22 cellular contexts compared by ENCODE assay signal in the genomic region with DNA sequence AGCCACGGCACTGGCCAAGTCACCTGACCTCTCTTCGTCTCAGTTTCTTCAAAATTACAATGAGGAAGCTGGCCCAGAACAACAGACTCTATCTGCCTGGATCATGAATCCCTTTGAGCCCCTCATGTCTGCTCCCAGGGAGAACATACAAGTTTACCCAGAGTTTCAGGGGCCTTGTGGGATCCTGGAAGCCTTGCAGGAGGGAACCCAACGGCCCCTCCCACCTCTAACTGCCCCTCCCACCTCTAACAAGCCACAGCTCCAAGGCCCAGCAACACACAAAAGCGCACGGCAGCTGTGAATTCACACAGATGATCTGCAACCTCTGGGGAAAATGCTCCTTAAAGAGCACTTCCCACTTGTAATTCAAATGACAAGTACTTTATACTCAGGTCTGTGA.
"Had no signal": no experiment of that assay in that cellular context is flagged by ENCODE, and none has a peak within 500 bp of the region (broad histone marks: within the 10 kb centered on the region; RNA-seq: fewer than 3 reads in every experiment).

No MANE protein-coding gene starts in this region.

- H3K27me3 Mint-ChIP-seq: activated naive CD8-positive, alpha-beta T cell treated with anti-CD3 and anti-CD28 coated beads for 36 hours had no signal

- H3K27ac Mint-ChIP-seq: activated CD8-positive, alpha-beta T cell treated with anti-CD3 and anti-CD28 coated beads, Interleukin-2, amount 10 ng/mL, durations not matched to agents 7 days and 5 days; activated naive CD4-positive, alpha-beta T cell treated with anti-CD3 and anti-CD28 coated beads for 36 hours; activated naive CD8-positive, alpha-beta T cell treated with anti-CD3 and anti-CD28 coated beads for 36 hours; T-helper 1 cell treated with Interleukin-12 subunit alpha and Interleukin-12 subunit beta and Interleukin-4 antibody, amounts not matched to agents 30 μg/mL and 1 μg/mL, for 36 hours; WTC11 had no signal

- H3K4me1 Mint-ChIP-seq: activated naive CD8-positive, alpha-beta T cell treated with anti-CD3 and anti-CD28 coated beads for 36 hours; WTC11 had no signal

- DNase-seq: activated CD4-positive, alpha-beta T cell treated with anti-CD3 and anti-CD28 coated beads for 48 hours; activated CD4-positive, alpha-beta T cell treated with anti-CD3 and anti-CD28 coated beads, Interleukin-2, amount 50 U/mL, for 4 hours; activated CD4-positive, CD25-positive, alpha-beta regulatory T cell treated with anti-CD3 and anti-CD28 coated beads, Interleukin-2, amount 50 U/mL, for 72 hours; activated CD8-positive, alpha-beta T cell treated with anti-CD3 and anti-CD28 coated beads, Interleukin-2, amount 10 ng/mL, durations not matched to agents 7 days and 5 days; activated effector memory CD4-positive, alpha-beta T cell treated with anti-CD3 and anti-CD28 coated beads, Interleukin-2, amount 50 U/mL, for 16 hours; activated naive CD4-positive, alpha-beta T cell treated with anti-CD3 and anti-CD28 coated beads for 36 hours; activated naive CD8-positive, alpha-beta T cell treated with anti-CD3 and anti-CD28 coated beads for 36 hours; activated T-cell treated with anti-CD3 and anti-CD28 coated beads, Interleukin-2, amount 50 U/mL, for 4 hours; brain microvascular endothelial cell; Kasumi-1; KBM-7; NCI-H1105 treated with DMSO at 0.1 percent for 48 hours; NCI-H146; NCI-H187 treated with DMSO at 0.1 percent for 48 hours; NCI-H2081 treated with DMSO at 0.1 percent for 48 hours; NCI-H510A treated with DMSO at 0.1 percent for 48 hours; NCI-H69; PC-3; SHP77 treated with DMSO at 0.1 percent for 48 hours; T-helper 9 cell had no signal

- H3K9me3 Mint-ChIP-seq: activated naive CD8-positive, alpha-beta T cell treated with anti-CD3 and anti-CD28 coated beads for 36 hours; activated T-cell treated with anti-CD3 and anti-CD28 coated beads, Interleukin-2, amount 50 U/mL, for 4 hours had no signal

- H3K4me3 Mint-ChIP-seq: activated CD8-positive, alpha-beta T cell treated with anti-CD3 and anti-CD28 coated beads, Interleukin-2, amount 10 ng/mL, durations not matched to agents 7 days and 5 days; activated naive CD4-positive, alpha-beta T cell treated with anti-CD3 and anti-CD28 coated beads for 36 hours; activated naive CD8-positive, alpha-beta T cell treated with anti-CD3 and anti-CD28 coated beads for 36 hours; activated T-cell treated with anti-CD3 and anti-CD28 coated beads, Interleukin-2, amount 50 U/mL, for 4 hours; T-helper 1 cell treated with Interleukin-12 subunit alpha and Interleukin-12 subunit beta and Interleukin-4 antibody, amounts not matched to agents 30 μg/mL and 1 μg/mL, for 36 hours; WTC11 had no signal

- ATAC-seq: activated CD8-positive, alpha-beta T cell treated with anti-CD3 and anti-CD28 coated beads, Interleukin-2, amount 10 ng/mL, durations not matched to agents 7 days and 5 days; activated T-cell treated with anti-CD3 and anti-CD28 coated beads, Interleukin-2, amount 50 U/mL, for 4 hours; PC-3; WTC11 had no signal
